1 cellular context compared by ENCODE assay signal in the genomic region with DNA sequence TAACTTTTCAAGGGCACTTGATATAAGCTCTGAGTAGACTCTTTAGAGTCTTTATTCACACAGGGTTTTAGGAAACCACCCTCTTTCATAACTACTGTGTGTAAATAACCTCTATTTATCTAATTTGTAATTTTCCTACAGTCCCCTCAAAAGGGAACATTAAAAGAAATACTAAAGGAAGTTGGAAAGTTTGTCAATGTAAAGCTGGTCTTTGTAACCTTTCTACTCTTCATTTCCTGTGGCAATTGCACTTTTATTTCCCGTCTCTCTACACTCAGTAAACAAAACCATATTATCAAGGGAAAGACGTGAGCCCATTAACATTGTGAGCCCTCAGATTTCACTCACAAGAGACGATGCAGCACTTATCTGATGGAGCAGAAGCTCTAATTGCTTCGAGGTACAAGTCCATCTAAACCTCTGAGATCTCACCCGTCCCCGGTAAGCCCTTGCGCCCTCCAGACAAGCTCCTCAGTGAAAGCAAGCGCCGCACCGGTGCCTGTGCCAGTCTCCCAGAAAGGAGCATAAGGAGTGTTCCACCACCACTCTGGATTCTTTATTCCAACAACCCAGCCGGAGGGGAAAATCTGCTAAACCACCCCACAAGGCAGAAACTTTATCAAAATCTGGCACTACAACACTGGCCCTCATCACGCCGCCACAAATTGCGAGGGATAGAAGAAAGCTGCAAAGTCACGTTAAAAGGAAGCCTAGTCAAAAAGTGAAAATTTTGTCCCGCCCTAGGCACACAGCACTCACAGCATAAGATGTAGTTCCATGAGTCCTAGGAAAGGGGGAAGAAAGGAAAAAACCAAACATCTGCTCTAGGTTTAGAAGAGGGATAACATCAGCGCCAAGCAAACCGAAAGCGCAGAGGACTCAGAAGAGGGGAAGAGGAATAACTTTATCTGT.
TF ChIP-seq lines count a peak whose summit lies in the region.

No MANE protein-coding gene starts in this region.

TF ChIP-seq in A549, 52 proteins besides CTCF, POLR2A, EP300 and RAD21 (continued from another document):
- no peak for TF ChIP-seq JUNB (IDR thresholded peaks at IDR 0.05)
- TF ChIP-seq NR3C1 (IDR thresholded peaks at IDR 0.05) = no peak
- TF ChIP-seq ZFP36 (IDR thresholded peaks at IDR 0.05; ENCODE audit: borderline replicate concordance, partially characterized antibody) = no peak
